ENCODE assay signal across 28 cellular contexts in the genomic region with DNA sequence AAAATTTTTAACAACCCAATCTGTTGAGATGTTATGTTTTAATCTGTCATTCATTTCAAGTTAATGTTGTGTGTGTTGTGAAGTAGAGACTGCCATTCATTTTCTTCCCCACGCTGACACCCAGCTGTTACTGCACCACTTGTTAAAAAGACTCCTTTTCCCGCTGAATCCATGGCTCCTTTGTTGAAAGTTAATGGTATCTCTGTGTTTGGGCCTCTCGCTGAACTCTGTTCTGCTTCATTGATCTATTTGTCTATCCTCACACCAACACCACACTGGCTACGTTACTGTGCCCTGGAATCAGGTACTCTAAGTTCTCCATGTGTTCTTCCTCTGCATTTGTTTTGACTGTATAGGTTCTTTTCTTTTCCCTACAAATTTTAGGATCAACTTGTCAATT. TPM values are rescaled to one million over a fixed set of nuclear protein-coding genes. Genes with fewer than 3 reads are reported as not detected.
DNase-seq lines count a peak whose midpoint lies in the region; TF ChIP-seq lines count a peak whose summit lies in the region.
"Had no signal": no experiment of that assay in that cellular context is flagged by ENCODE, and none has a peak within 500 bp of the region (broad histone marks: within the 10 kb centered on the region; RNA-seq: fewer than 3 reads in every experiment).

No MANE protein-coding gene starts in this region.

- H3K9me3 Mint-ChIP-seq in activated naive CD4-positive, alpha-beta T cell treated with anti-CD3 and anti-CD28 coated beads, Interleukin-2, amount 50 U/mL, for 24 hours: no peaks in the 10 kb centered on the region
- H3K9me3 Mint-ChIP-seq in activated CD4-positive, alpha-beta memory T cell treated with anti-CD3 and anti-CD28 coated beads, Interleukin-2, amount 10 ng/mL, durations not matched to agents 7 days and 5 days: no peaks in the 10 kb centered on the region
- H3K9me3 Mint-ChIP-seq: activated naive CD8-positive, alpha-beta T cell treated with anti-CD3 and anti-CD28 coated beads, Interleukin-2, amount 10 ng/mL, durations not matched to agents 7 days and 5 days; memory B cell; T-helper 2 cell treated with Interferon-gamma antibody and Interleukin-4, amounts not matched to agents 5 μg/mL and 100 μg/mL, for 36 hours had no signal

- POLR2A ChIA-PET in activated CD4-positive, alpha-beta memory T cell treated with anti-CD3 and anti-CD28 coated beads, Interleukin-2, amount 10 ng/mL, durations not matched to agents 7 days and 5 days (lab: Charles Lee): no interaction called here

- H3K4me3 Mint-ChIP-seq in activated naive CD4-positive, alpha-beta T cell treated with anti-CD3 and anti-CD28 coated beads, Interleukin-2, amount 50 U/mL, for 24 hours: no peak overlapping the region
- no peak overlapping the region for H3K4me3 Mint-ChIP-seq in activated CD4-positive, alpha-beta memory T cell treated with anti-CD3 and anti-CD28 coated beads, Interleukin-2, amount 10 ng/mL, durations not matched to agents 7 days and 5 days
- H3K4me3 Mint-ChIP-seq: activated CD4-positive, alpha-beta T cell treated with anti-CD3 and anti-CD28 coated beads for 36 hours; activated naive CD8-positive, alpha-beta T cell treated with anti-CD3 and anti-CD28 coated beads, Interleukin-2, amount 10 ng/mL, durations not matched to agents 7 days and 5 days; memory B cell; T-helper 2 cell treated with Interferon-gamma antibody and Interleukin-4, amounts not matched to agents 5 μg/mL and 100 μg/mL, for 36 hours had no signal

- H3K27me3 Mint-ChIP-seq in activated naive CD4-positive, alpha-beta T cell treated with anti-CD3 and anti-CD28 coated beads, Interleukin-2, amount 50 U/mL, for 24 hours: no peaks in the 10 kb centered on the region
- no peaks in the 10 kb centered on the region for H3K27me3 Mint-ChIP-seq in activated CD4-positive, alpha-beta memory T cell treated with anti-CD3 and anti-CD28 coated beads, Interleukin-2, amount 10 ng/mL, durations not matched to agents 7 days and 5 days
- H3K27me3 Mint-ChIP-seq: activated CD4-positive, alpha-beta T cell treated with anti-CD3 and anti-CD28 coated beads for 36 hours had no signal

- CTCF ChIA-PET in activated CD4-positive, alpha-beta memory T cell treated with anti-CD3 and anti-CD28 coated beads, Interleukin-2, amount 10 ng/mL, durations not matched to agents 7 days and 5 days (lab: Charles Lee): interaction anchor here (1.5 kb wide), 1 partner anchor 27 kb away, joined by 3 read pairs; no protein-coding TSS in a partner anchor

- TF ChIP-seq CTCF in VCaP (conservative IDR thresholded peaks at IDR 0.05): no peak

- H3K27ac ChIP-seq in VCaP: peak overlapping the region; percentile 0
- H3K27ac ChIP-seq: coronary artery, epithelial cell of prostate, HL-60, prostate gland, sigmoid colon, tibial artery had no signal

- H3K4me1 Mint-ChIP-seq in activated naive CD4-positive, alpha-beta T cell treated with anti-CD3 and anti-CD28 coated beads, Interleukin-2, amount 50 U/mL, for 24 hours: peaks cover 4% of the 10 kb centered on the region
- H3K4me1 Mint-ChIP-seq in activated CD4-positive, alpha-beta memory T cell treated with anti-CD3 and anti-CD28 coated beads, Interleukin-2, amount 10 ng/mL, durations not matched to agents 7 days and 5 days: no peaks in the 10 kb centered on the region
- H3K4me1 Mint-ChIP-seq: activated CD4-positive, alpha-beta T cell treated with anti-CD3 and anti-CD28 coated beads for 36 hours; activated naive CD8-positive, alpha-beta T cell treated with anti-CD3 and anti-CD28 coated beads, Interleukin-2, amount 10 ng/mL, durations not matched to agents 7 days and 5 days; memory B cell had no signal

- peak overlapping the region; percentile 85 for H3K27ac Mint-ChIP-seq in activated naive CD4-positive, alpha-beta T cell treated with anti-CD3 and anti-CD28 coated beads, Interleukin-2, amount 50 U/mL, for 24 hours
- H3K27ac Mint-ChIP-seq in activated CD4-positive, alpha-beta memory T cell treated with anti-CD3 and anti-CD28 coated beads, Interleukin-2, amount 10 ng/mL, durations not matched to agents 7 days and 5 days: no peak overlapping the region
- H3K27ac Mint-ChIP-seq: activated CD4-positive, alpha-beta T cell treated with anti-CD3 and anti-CD28 coated beads for 36 hours; activated naive CD8-positive, alpha-beta T cell treated with anti-CD3 and anti-CD28 coated beads, Interleukin-2, amount 10 ng/mL, durations not matched to agents 7 days and 5 days; memory B cell; T-helper 2 cell treated with Interferon-gamma antibody and Interleukin-4, amounts not matched to agents 5 μg/mL and 100 μg/mL, for 36 hours had no signal

- peaks cover 4% of the 10 kb centered on the region for H3K36me3 Mint-ChIP-seq in activated naive CD4-positive, alpha-beta T cell treated with anti-CD3 and anti-CD28 coated beads, Interleukin-2, amount 50 U/mL, for 24 hours
- no peaks in the 10 kb centered on the region for H3K36me3 Mint-ChIP-seq in activated CD4-positive, alpha-beta memory T cell treated with anti-CD3 and anti-CD28 coated beads, Interleukin-2, amount 10 ng/mL, durations not matched to agents 7 days and 5 days (ENCODE audit: low read depth)
- H3K36me3 Mint-ChIP-seq: activated naive CD8-positive, alpha-beta T cell treated with anti-CD3 and anti-CD28 coated beads, Interleukin-2, amount 10 ng/mL, durations not matched to agents 7 days and 5 days; memory B cell had no signal

- DNase-seq in activated naive CD4-positive, alpha-beta T cell (lab: John Stamatoyannopoulos, UW): no peak
- peak; percentile 30 for DNase-seq in medulla oblongata (ENCODE audit: extremely low spot score)
- no peak for DNase-seq in middle frontal gyrus (ENCODE audit: extremely low spot score, low spot score)
- DNase-seq in activated CD4-positive, alpha-beta memory T cell treated with anti-CD3 and anti-CD28 coated beads, Interleukin-2, amount 10 ng/mL, durations not matched to agents 7 days and 5 days: no peak
- no peak for DNase-seq in C1 segment of cervical spinal cord (lab: John Stamatoyannopoulos, UW)
- no peak for DNase-seq in central memory CD4-positive, alpha-beta T cell
- DNase-seq: activated CD4-positive, alpha-beta T cell treated with anti-CD3 and anti-CD28 coated beads for 36 hours; activated naive CD8-positive, alpha-beta T cell treated with anti-CD3 and anti-CD28 coated beads, Interleukin-2, amount 10 ng/mL, durations not matched to agents 7 days and 5 days; aorta; DMS153; effector CD8-positive, alpha-beta T cell; hypothalamus; MM.1S; NCI-H2081 treated with DMSO at 0.1 percent for 48 hours; NCI-H524 treated with DMSO at 0.1 percent for 48 hours; SHP77; stimulated activated CD4-positive, alpha-beta T cell treated with anti-CD3 and anti-CD28 coated beads, Interleukin-12 subunit alpha, Interleukin-12 subunit beta, amount 100 ng/mL, for 4 hours; stimulated activated CD4-positive, alpha-beta T cell treated with anti-CD3 and anti-CD28 coated beads, Interleukin-2, amount 100 ng/mL, for 48 hours; tibial artery had no signal

RNA-seq across cellular contexts. Expression of gene PDE9A, which starts 58.2 kb away (rescaled TPM):
- 10 to 100 TPM; 13.9 to 14.3 TPM for total RNA-seq in activated CD4-positive, alpha-beta memory T cell treated with anti-CD3 and anti-CD28 coated beads, Interleukin-2, amount 10 ng/mL, durations not matched to agents 7 days and 5 days
